In genomic region chr17:58710948-58711552, GRCh38 we compare ENCODE assay signal across 8 cellular contexts. TPM values are rescaled to one million over a fixed set of nuclear protein-coding genes. Genes with fewer than 3 reads are reported as not detected.
DNase-seq lines count a peak whose midpoint lies in the region; ATAC-seq, FAIRE-seq and TF ChIP-seq lines count a peak whose summit lies in the region.

No MANE protein-coding gene starts in this region.

- ATAC-seq in CD4-positive, alpha-beta T cell (ENCODE audit: poor library complexity) = no peak
- no peak for ATAC-seq in activated naive CD8-positive, alpha-beta T cell treated with anti-CD3 and anti-CD28 coated beads, Interleukin-2, amount 50 U/mL, for 24 hours
- no peak for ATAC-seq in GM18502 (IDR thresholded peaks at IDR 0.05; ENCODE audit: poor library complexity, unreplicated experiment)

- intact Hi-C loops in CD4-positive, alpha-beta T cell (cut with DNase I, micrococcal nuclease) = loop anchor here (1.0 kb wide), 1 partner anchor 294 kb away; no protein-coding TSS in a partner anchor

- peak; percentile 85 for TF ChIP-seq CTCF in CD4-positive, alpha-beta T cell (IDR thresholded peaks at IDR 0.05)

- FAIRE-seq in GM19239 (lab: Jason Lieb, UNC) = peak; percentile 77

- H3K27me3 ChIP-seq in CD4-positive, alpha-beta T cell (ENCODE audit: control insufficient read depth, insufficient read depth, low read length) = no peaks in the 10 kb centered on the region

- no peak overlapping the region for H3K27ac Mint-ChIP-seq in CD4-positive, alpha-beta T cell
- no peak overlapping the region for H3K27ac Mint-ChIP-seq in activated naive CD8-positive, alpha-beta T cell treated with anti-CD3 and anti-CD28 coated beads, Interleukin-2, amount 50 U/mL, for 24 hours

- no peak overlapping the region for H3K4me3 Mint-ChIP-seq in CD4-positive, alpha-beta T cell
- no peak overlapping the region for H3K4me3 Mint-ChIP-seq in activated naive CD8-positive, alpha-beta T cell treated with anti-CD3 and anti-CD28 coated beads, Interleukin-2, amount 50 U/mL, for 24 hours

- H3K27me3 Mint-ChIP-seq in CD4-positive, alpha-beta T cell = no peaks in the 10 kb centered on the region
- H3K27me3 Mint-ChIP-seq in activated naive CD8-positive, alpha-beta T cell treated with anti-CD3 and anti-CD28 coated beads, Interleukin-2, amount 50 U/mL, for 24 hours = no peaks in the 10 kb centered on the region

- CTCF ChIA-PET in CD4-positive, alpha-beta T cell (lab: Charles Lee) = interaction anchor here (0.5 to 3.3 kb wide), 7 partner anchors 14 to 360 kb away, joined by 3 to 24 read pairs (median 3); no protein-coding TSS in a partner anchor

- no peaks in the 10 kb centered on the region for H3K9me3 ChIP-seq in CD4-positive, alpha-beta T cell (ENCODE audit: control insufficient read depth, low read length)

- H3K9me3 Mint-ChIP-seq in CD4-positive, alpha-beta T cell = no peaks in the 10 kb centered on the region
- no peaks in the 10 kb centered on the region for H3K9me3 Mint-ChIP-seq in activated naive CD8-positive, alpha-beta T cell treated with anti-CD3 and anti-CD28 coated beads, Interleukin-2, amount 50 U/mL, for 24 hours

- H3K4me1 Mint-ChIP-seq in CD4-positive, alpha-beta T cell (ENCODE audit: low read depth) = no peaks in the 10 kb centered on the region
- peaks cover 8% of the 10 kb centered on the region for H3K4me1 Mint-ChIP-seq in activated naive CD8-positive, alpha-beta T cell treated with anti-CD3 and anti-CD28 coated beads, Interleukin-2, amount 50 U/mL, for 24 hours

- peaks cover 45% of the 10 kb centered on the region for H3K36me3 Mint-ChIP-seq in CD4-positive, alpha-beta T cell (ENCODE audit: low read depth)
- H3K36me3 Mint-ChIP-seq in activated naive CD8-positive, alpha-beta T cell treated with anti-CD3 and anti-CD28 coated beads, Interleukin-2, amount 50 U/mL, for 24 hours (ENCODE audit: low read depth) = peaks cover 33% of the 10 kb centered on the region

- POLR2A ChIA-PET in CD4-positive, alpha-beta T cell (lab: Charles Lee) = interaction anchor here (1.0 kb wide), 1 partner anchor 294 kb away, joined by 4 read pairs; no protein-coding TSS in a partner anchor

- no peak overlapping the region for H3K27ac ChIP-seq in CD4-positive, alpha-beta T cell (ENCODE audit: low read depth, low read length)

- DNase-seq in CD4-positive, alpha-beta T cell = peak in 5 of 10 experiments; percentile 3 to 38 (median 13)
- DNase-seq in GM19239 (ENCODE audit: insufficient read length, low spot score) (no peak), NCI-H69 (lab: John Stamatoyannopoulos, UW) (peak; percentile 78), iPS DF 4.7 (ENCODE audit: extremely low read depth, low spot score) (peak; percentile 11)
- peak; percentile 29 for DNase-seq in activated naive CD8-positive, alpha-beta T cell treated with anti-CD3 and anti-CD28 coated beads, Interleukin-2, amount 50 U/mL, for 24 hours
- DNase-seq in stimulated activated CD4-positive, alpha-beta T cell treated with anti-CD3 and anti-CD28 coated beads, Interleukin-4, amount 100 ng/mL, for 1 hour = peak; percentile 12
- DNase-seq in activated CD4-positive, CD25-positive, alpha-beta regulatory T cell treated with anti-CD3 and anti-CD28 coated beads, Interleukin-2, amount 50 U/mL, for 72 hours = no peak

RNA-seq across cellular contexts. Expression of gene RAD51C, which starts 18.6 kb away (rescaled TPM):
- 10 to 100 TPM; 10.4 to 11.6 TPM for total RNA-seq in CD4-positive, alpha-beta T cell

RNA-seq across cellular contexts. Expression of gene TEX14, which starts 19.2 kb away (rescaled TPM):
- total RNA-seq in CD4-positive, alpha-beta T cell = under 1 TPM; 0.47 to 0.66 TPM

RNA-seq across cellular contexts. Expression of gene PPM1E, which starts 44.6 kb away (rescaled TPM):
- total RNA-seq in CD4-positive, alpha-beta T cell = not detected

Comparison
In these comparisons a context has a peak if more than half of its experiments do, and no peak if none do; other contexts are left out.
1. DNase-seq: peak in NCI-H69 (single experiment), activated naive CD8-positive, alpha-beta T cell treated with anti-CD3 and anti-CD28 coated beads, Interleukin-2, amount 50 U/mL, for 24 hours (single experiment), iPS DF 4.7 (single experiment) and stimulated activated CD4-positive, alpha-beta T cell treated with anti-CD3 and anti-CD28 coated beads, Interleukin-4, amount 100 ng/mL, for 1 hour (single experiment); none in GM19239 (single experiment) and activated CD4-positive, CD25-positive, alpha-beta regulatory T cell treated with anti-CD3 and anti-CD28 coated beads, Interleukin-2, amount 50 U/mL, for 72 hours (single experiment).